8 cellular contexts compared by ENCODE assay signal in the genomic region with DNA sequence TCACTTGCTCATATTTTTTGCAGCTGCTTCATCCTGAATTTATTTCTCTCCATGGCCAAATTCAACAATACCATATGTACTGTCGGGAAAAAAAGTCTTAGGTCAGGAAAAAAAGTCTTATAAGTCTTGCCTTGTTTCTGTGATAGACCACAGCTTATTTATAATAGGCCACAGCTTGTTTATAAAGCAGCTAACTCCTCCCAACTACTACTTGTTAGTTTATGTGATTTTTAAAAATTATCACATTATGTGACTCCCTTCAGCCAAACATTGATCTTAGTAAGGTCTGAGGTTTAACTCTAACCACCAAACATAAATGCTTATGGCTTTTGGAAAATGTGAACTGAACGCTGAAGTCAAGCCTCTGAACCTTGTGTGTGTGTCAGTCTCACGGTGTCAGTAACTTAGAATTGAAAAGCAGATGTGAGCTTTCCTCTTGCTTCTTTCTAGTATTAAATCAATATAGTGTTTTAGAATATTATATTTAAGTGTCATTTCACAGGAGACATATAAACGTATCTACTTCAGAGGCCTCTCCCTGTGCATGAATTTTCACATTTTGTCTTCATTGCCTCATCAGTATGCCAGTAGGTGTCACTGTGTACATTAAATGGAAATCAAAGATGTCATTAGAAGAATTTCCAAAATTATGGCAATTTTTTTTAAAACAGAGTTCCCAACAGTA. TPM values are rescaled to one million over a fixed set of nuclear protein-coding genes. Genes with fewer than 3 reads are reported as not detected.
DNase-seq lines count a peak whose midpoint lies in the region; ATAC-seq and TF ChIP-seq lines count a peak whose summit lies in the region.

No MANE protein-coding gene starts in this region.

- H3K9ac ChIP-seq in neural progenitor cell = no peak overlapping the region

- H3K9me3 ChIP-seq in neural progenitor cell (ENCODE audit: low read depth) = no peaks in the 10 kb centered on the region

- H3F3A ChIP-seq in neural progenitor cell (ENCODE audit: low read depth) = no peaks in the 10 kb centered on the region

- H3K4me1 ChIP-seq in neural progenitor cell = no peaks in the 10 kb centered on the region

- H3K9me3 Mint-ChIP-seq in chondrocyte (ENCODE audit: low read depth) (no peaks in the 10 kb centered on the region), neural progenitor cell (no peaks in the 10 kb centered on the region)
- H3K9me3 Mint-ChIP-seq in activated T-cell treated with anti-CD3 and anti-CD28 coated beads, Interleukin-2, amount 50 U/mL, for 24 hours = no peaks in the 10 kb centered on the region

- H3K4me1 Mint-ChIP-seq in chondrocyte (ENCODE audit: low read depth) (peaks cover 8% of the 10 kb centered on the region), neural progenitor cell (no peaks in the 10 kb centered on the region)
- peaks cover under 1% of the 10 kb centered on the region for H3K4me1 Mint-ChIP-seq in activated T-cell treated with anti-CD3 and anti-CD28 coated beads, Interleukin-2, amount 50 U/mL, for 24 hours (ENCODE audit: low read depth)

- ATAC-seq in GM18873 (IDR thresholded peaks at IDR 0.05; ENCODE audit: low FRiP score, unreplicated experiment) = no peak
- no peak for ATAC-seq in GM19467 (IDR thresholded peaks at IDR 0.05; ENCODE audit: unreplicated experiment)
- no peak for ATAC-seq in HG03469 (IDR thresholded peaks at IDR 0.05; ENCODE audit: unreplicated experiment)

- no peaks in the 10 kb centered on the region for H3K36me3 ChIP-seq in neural progenitor cell

- peak; percentile 31 for DNase-seq in GM03348 (ENCODE audit: low spot score)
- DNase-seq in NAMALWA (ENCODE audit: low spot score) = peak; percentile 42
- DNase-seq in chondrocyte (ENCODE audit: low spot score) = no peak
- DNase-seq in neural progenitor cell (ENCODE audit: low spot score) = no peak
- no peak for DNase-seq in activated T-cell treated with anti-CD3 and anti-CD28 coated beads, Interleukin-2, amount 50 U/mL, for 24 hours

- H3K36me3 Mint-ChIP-seq in chondrocyte (ENCODE audit: low read depth) = no peaks in the 10 kb centered on the region
- peaks cover 1% of the 10 kb centered on the region for H3K36me3 Mint-ChIP-seq in neural progenitor cell
- H3K36me3 Mint-ChIP-seq in activated T-cell treated with anti-CD3 and anti-CD28 coated beads, Interleukin-2, amount 50 U/mL, for 24 hours (ENCODE audit: low read depth) = no peaks in the 10 kb centered on the region

- H3K4me3 ChIP-seq in neural progenitor cell = no peak overlapping the region

- no peaks in the 10 kb centered on the region for H3K27me3 Mint-ChIP-seq in chondrocyte (ENCODE audit: low read depth)
- no peaks in the 10 kb centered on the region for H3K27me3 Mint-ChIP-seq in neural progenitor cell (ENCODE audit: insufficient read depth, low read depth)
- H3K27me3 Mint-ChIP-seq in activated T-cell treated with anti-CD3 and anti-CD28 coated beads, Interleukin-2, amount 50 U/mL, for 24 hours = no peaks in the 10 kb centered on the region

- no peaks in the 10 kb centered on the region for H3K27me3 ChIP-seq in neural progenitor cell

- no peak overlapping the region for H3K4me3 Mint-ChIP-seq in chondrocyte (ENCODE audit: unreplicated experiment)
- no peak overlapping the region for H3K4me3 Mint-ChIP-seq in neural progenitor cell
- no peak overlapping the region for H3K4me3 Mint-ChIP-seq in activated T-cell treated with anti-CD3 and anti-CD28 coated beads, Interleukin-2, amount 50 U/mL, for 24 hours

- H3K27ac Mint-ChIP-seq in chondrocyte (ENCODE audit: unreplicated experiment) (no peak overlapping the region), neural progenitor cell (no peak overlapping the region)
- no peak overlapping the region for H3K27ac Mint-ChIP-seq in activated T-cell treated with anti-CD3 and anti-CD28 coated beads, Interleukin-2, amount 50 U/mL, for 24 hours

- no peaks in the 10 kb centered on the region for H4K20me1 ChIP-seq in neural progenitor cell (ENCODE audit: low read depth)

- no peak overlapping the region for H3K27ac ChIP-seq in neural progenitor cell

- TF ChIP-seq CTCF in chondrocyte (IDR thresholded peaks at IDR 0.05) (peak; percentile 92), neural progenitor cell (IDR thresholded peaks at IDR 0.05) (peak; percentile 65)

- H2AFZ ChIP-seq in neural progenitor cell (replicated peaks) = no peak overlapping the region

- no peak overlapping the region for H3K4me2 ChIP-seq in neural progenitor cell

- H3K79me2 ChIP-seq in neural progenitor cell (ENCODE audit: low read depth) = no peaks in the 10 kb centered on the region

RNA-seq across cellular contexts. Expression of gene SNX24, which starts 51.3 kb away (rescaled TPM):
- 10.2 to 14.3 TPM (median 10.6 TPM) in 3 replicates for total RNA-seq in chondrocyte
- 7.1 and 21.0 TPM in 2 replicates for total RNA-seq in neural progenitor cell (ENCODE audit: low replicate concordance)

Comparison
In these comparisons a context has a peak if more than half of its experiments do, and no peak if none do; other contexts are left out.
1. DNase-seq: peak in GM03348 (single experiment) and NAMALWA (single experiment); none in chondrocyte (single experiment), neural progenitor cell (single experiment) and activated T-cell treated with anti-CD3 and anti-CD28 coated beads, Interleukin-2, amount 50 U/mL, for 24 hours (single experiment).